In the genomic region with DNA sequence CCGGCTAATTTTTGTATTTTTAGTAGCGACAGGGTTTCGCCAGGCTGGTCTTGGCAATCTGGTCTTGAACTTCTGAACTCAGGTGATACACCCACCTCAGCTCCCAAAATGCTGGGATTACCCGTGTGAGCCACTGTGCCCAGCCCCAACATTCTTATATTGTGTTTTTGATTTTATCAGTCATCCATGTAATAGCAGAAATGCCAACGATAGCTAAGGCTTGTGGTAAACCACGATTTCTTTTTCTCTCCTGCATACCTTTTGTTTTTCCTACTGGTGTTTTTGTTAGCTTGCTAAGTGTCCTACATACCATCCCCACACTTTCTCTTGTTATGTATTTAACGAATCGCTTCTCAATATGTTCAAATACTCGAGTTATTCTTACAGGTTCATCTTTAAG, we compare ENCODE assay signal across 24 cellular contexts. TPM values are rescaled to one million over a fixed set of nuclear protein-coding genes. Genes with fewer than 3 reads are reported as not detected.
A peak's percentile ranks its signal among the peaks of the same experiment; 100 is the strongest.
DNase-seq lines count a peak whose midpoint lies in the region; ATAC-seq and TF ChIP-seq lines count a peak whose summit lies in the region.
"Had no signal": no experiment of that assay in that cellular context is flagged by ENCODE, and none has a peak within 500 bp of the region (broad histone marks: within the 10 kb centered on the region; RNA-seq: fewer than 3 reads in every experiment).

No MANE protein-coding gene starts in this region.

- DNase-seq in AG10803 (ENCODE audit: low read depth), result peak; percentile 59
- DNase-seq in IMR-90, result no peak
- DNase-seq in astrocyte of the spinal cord (ENCODE audit: low read depth, low spot score), result peak; percentile 49
- DNase-seq in CD8-positive, alpha-beta T cell, result no peak
- DNase-seq in dermis blood vessel endothelial cell, result no peak
- no peak for DNase-seq in activated CD4-positive, alpha-beta T cell treated with anti-CD3 and anti-CD28 coated beads, Interleukin-2, amount 50 U/mL, for 4 hours
- no peak for DNase-seq in DMS 273 treated with DMSO at 0.1 percent for 48 hours (lab: John Stamatoyannopoulos, UW)
- DNase-seq: activated CD4-positive, CD25-positive, alpha-beta regulatory T cell; activated CD8-positive, alpha-beta memory T cell treated with anti-CD3 and anti-CD28 coated beads for 24 hours; activated naive CD8-positive, alpha-beta T cell treated with anti-CD3 and anti-CD28 coated beads for 36 hours; caudate nucleus; CD8-positive, alpha-beta memory T cell; DND-41; HCEC 1CT; kidney; mesendoderm; NCI-H1105 treated with DMSO at 0.1 percent for 48 hours; NCI-H2171 treated with DMSO at 0.1 percent for 48 hours; NCI-H748 treated with DMSO at 0.1 percent for 48 hours had no signal

- H3K23ac ChIP-seq in IMR-90 (ENCODE audit: low read depth, low read length), result no peak overlapping the region

- no peak for TF ChIP-seq POLR2A in IMR-90 (IDR thresholded peaks at IDR 0.05; ENCODE audit: low read depth, low read length)

- H4K91ac ChIP-seq in IMR-90 (ENCODE audit: insufficient read depth, low read depth, low read length), result no peak overlapping the region

- no peak overlapping the region for H2BK15ac ChIP-seq in IMR-90 (ENCODE audit: low read depth, low read length)

- POLR2A ChIA-PET in IMR-90 (lab: Charles Lee; ENCODE audit: unreplicated experiment), result no interaction called here
- POLR2A ChIA-PET in CD8-positive, alpha-beta T cell (lab: Charles Lee), result interaction anchor here (0.7 to 1.2 kb wide), 2 partner anchors 9 to 650 kb away, joined by 4 read pairs; no protein-coding TSS in a partner anchor

- 87% methylated on average over 3 of the region's 9 CpGs; no CpG with 5 or more reads in 1 of the 2 experiments for WGBS in IMR-90 (ENCODE audit: extremely low coverage in 2 of 2, insufficient read length in 1 of 2), 2 experiments

- no peak overlapping the region for H2AK9ac ChIP-seq in IMR-90 (replicated peaks; ENCODE audit: low read depth, low read length, poor library complexity)

- H3K9me1 ChIP-seq in IMR-90 (ENCODE audit: insufficient read depth, low read length), result peaks cover 8% of the 10 kb centered on the region

- peaks cover 22% of the 10 kb centered on the region for H3K4me1 ChIP-seq in IMR-90 (ENCODE audit: control insufficient read depth, insufficient read depth, low read length)
- H3K4me1 ChIP-seq in CD8-positive, alpha-beta T cell (ENCODE audit: insufficient read depth, low read length), result no peaks in the 10 kb centered on the region
- H3K4me1 ChIP-seq: prostate gland had no signal

- H3K4ac ChIP-seq in IMR-90 (ENCODE audit: low read depth, low read length), result no peak overlapping the region

- peaks cover 6% of the 10 kb centered on the region for H3K36me3 Mint-ChIP-seq in nephron (ENCODE audit: low read depth)
- H3K36me3 Mint-ChIP-seq in CD8-positive, alpha-beta T cell, result no peaks in the 10 kb centered on the region
- H3K36me3 Mint-ChIP-seq: activated naive CD8-positive, alpha-beta T cell treated with anti-CD3 and anti-CD28 coated beads for 36 hours had no signal

- no peaks in the 10 kb centered on the region for H3K9me3 Mint-ChIP-seq in nephron
- no peaks in the 10 kb centered on the region for H3K9me3 Mint-ChIP-seq in CD8-positive, alpha-beta T cell
- H3K9me3 Mint-ChIP-seq: activated naive CD8-positive, alpha-beta T cell treated with anti-CD3 and anti-CD28 coated beads for 36 hours; CD8-positive, alpha-beta memory T cell; T-helper 2 cell treated with Interferon-gamma antibody and Interleukin-4, amounts not matched to agents 5 μg/mL and 100 μg/mL, for 36 hours; type B pancreatic cell had no signal

- no peak overlapping the region for H3K56ac ChIP-seq in IMR-90 (ENCODE audit: extremely low read depth, insufficient read depth, low read length)

- H4K5ac ChIP-seq in IMR-90 (ENCODE audit: low read depth, low read length), result no peak overlapping the region

- no peak overlapping the region for H3K4me3 Mint-ChIP-seq in nephron
- no peak overlapping the region for H3K4me3 Mint-ChIP-seq in CD8-positive, alpha-beta T cell
- H3K4me3 Mint-ChIP-seq: activated naive CD8-positive, alpha-beta T cell treated with anti-CD3 and anti-CD28 coated beads for 36 hours; T-helper 2 cell treated with Interferon-gamma antibody and Interleukin-4, amounts not matched to agents 5 μg/mL and 100 μg/mL, for 36 hours; type B pancreatic cell had no signal

- CTCF ChIA-PET in IMR-90 (lab: Yijun Ruan, JAX), result no interaction called here
- CTCF ChIA-PET in CD8-positive, alpha-beta T cell (lab: Charles Lee), result no interaction called here

- no peak overlapping the region for H2BK120ac ChIP-seq in IMR-90 (ENCODE audit: low read depth, low read length)

- peak overlapping the region; percentile 10; the same call in 1 of the 2 replicates for H3K14ac ChIP-seq in IMR-90 (replicated peaks; ENCODE audit: low read depth, low read length)

- no peak overlapping the region for H4K8ac ChIP-seq in IMR-90 (ENCODE audit: low read depth in 2 of 2, low read length in 2 of 2)

- no peak for TF ChIP-seq CTCF in AG10803 (conservative IDR thresholded peaks at IDR 0.05; ENCODE audit: low read length)
- no peak for TF ChIP-seq CTCF in IMR-90 (conservative IDR thresholded peaks at IDR 0.05; ENCODE audit: low read depth, low read length)
- no peak for TF ChIP-seq CTCF in astrocyte of the spinal cord (IDR thresholded peaks at IDR 0.05; ENCODE audit: low read depth, low read length)
- TF ChIP-seq CTCF in nephron (IDR thresholded peaks at IDR 0.05; ENCODE audit: unreplicated experiment in 3 of 3), result no peak
- TF ChIP-seq CTCF in CD8-positive, alpha-beta T cell (IDR thresholded peaks at IDR 0.05), result no peak

- H3K36me3 ChIP-seq in IMR-90 (ENCODE audit: control insufficient read depth, insufficient read depth, low read length), result peaks cover 3% of the 10 kb centered on the region; the same call in 1 of the 2 replicates
- H3K36me3 ChIP-seq in CD8-positive, alpha-beta T cell (ENCODE audit: insufficient read depth, low read length), result no peaks in the 10 kb centered on the region
- H3K36me3 ChIP-seq: prostate gland, SJCRH30 had no signal

- H3K27ac ChIP-seq in IMR-90 (ENCODE audit: insufficient read depth, low read length), result no peak overlapping the region
- H3K27ac ChIP-seq in CD8-positive, alpha-beta T cell (ENCODE audit: low read depth, low read length), result no peak overlapping the region
- H3K27ac ChIP-seq: prostate gland, SJCRH30 had no signal

- no peak overlapping the region for H2BK5ac ChIP-seq in IMR-90 (ENCODE audit: low read depth, low read length, poor library complexity, severe bottlenecking)

- H2BK20ac ChIP-seq in IMR-90 (ENCODE audit: low read depth, low read length), result no peak overlapping the region

- peaks cover 51% of the 10 kb centered on the region for H3K4me1 Mint-ChIP-seq in nephron
- H3K4me1 Mint-ChIP-seq in CD8-positive, alpha-beta T cell (ENCODE audit: low read depth), result peaks cover 23% of the 10 kb centered on the region

- H3K18ac ChIP-seq in IMR-90 (ENCODE audit: low read depth, low read length), result peak overlapping the region; percentile 47; the same call in 1 of the 2 replicates

- in situ Hi-C loops in IMR-90 (cut with MboI; ENCODE audit: low sequenced_read_pairs) (no loop called here), astrocyte of the spinal cord (cut with HindIII; ENCODE audit: low sequenced_read_pairs) (no loop called here)

- no peak overlapping the region for H2AFZ ChIP-seq in IMR-90 (replicated peaks; ENCODE audit: low read length, poor library complexity)

- H3K9me3 ChIP-seq in IMR-90 (ENCODE audit: control insufficient read depth, insufficient read depth, low read length), result no peaks in the 10 kb centered on the region
- H3K9me3 ChIP-seq in CD8-positive, alpha-beta T cell (ENCODE audit: low read length), result no peaks in the 10 kb centered on the region
- H3K9me3 ChIP-seq: prostate gland, SJCRH30 had no signal

- intact Hi-C loops in IMR-90 (cut with micrococcal nuclease), result no loop called here
- intact Hi-C loops in CD8-positive, alpha-beta T cell (cut with DNase I, micrococcal nuclease), result no loop called here

- dilution Hi-C loops in IMR-90 (cut with HindIII; ENCODE audit: low sequenced_read_pairs, unreplicated experiment), result no loop called here

- H3K4me3 ChIP-seq in AG10803 (ENCODE audit: low read length), result no peak overlapping the region
- H3K4me3 ChIP-seq in IMR-90 (ENCODE audit: insufficient read depth, low read depth, low read length), result no peak overlapping the region
- no peak overlapping the region for H3K4me3 ChIP-seq in astrocyte of the spinal cord (ENCODE audit: low read depth, low read length)
- H3K4me3 ChIP-seq in CD8-positive, alpha-beta T cell (ENCODE audit: low read depth, low read length), result no peak overlapping the region
- H3K4me3 ChIP-seq: prostate gland, SJCRH30 had no signal

- H3K27ac Mint-ChIP-seq in nephron, result peak overlapping the region in 2 of 3 experiments; percentile 29 to 34
- no peak overlapping the region for H3K27ac Mint-ChIP-seq in CD8-positive, alpha-beta T cell
- H3K27ac Mint-ChIP-seq: activated naive CD8-positive, alpha-beta T cell treated with anti-CD3 and anti-CD28 coated beads for 36 hours; T-helper 2 cell treated with Interferon-gamma antibody and Interleukin-4, amounts not matched to agents 5 μg/mL and 100 μg/mL, for 36 hours; type B pancreatic cell had no signal

- H2AK5ac ChIP-seq in IMR-90 (ENCODE audit: low read depth, low read length), result no peak overlapping the region

- H3K4me2 ChIP-seq in IMR-90 (ENCODE audit: low read depth, low read length), result no peak overlapping the region

- no TSS peak for BruUV-seq in IMR-90 (replicated peaks; lab: Mats Ljungman, UMichigan)

- H4K20me1 ChIP-seq in IMR-90 (ENCODE audit: insufficient read depth, low read length), result peaks cover 15% of the 10 kb centered on the region

- TF ChIP-seq RAD21 in IMR-90 (IDR thresholded peaks at IDR 0.05; ENCODE audit: low read length), result no peak

- no peaks in the 10 kb centered on the region for H3K27me3 ChIP-seq in IMR-90 (ENCODE audit: control insufficient read depth, insufficient read depth, low read length)
- no peaks in the 10 kb centered on the region for H3K27me3 ChIP-seq in CD8-positive, alpha-beta T cell (ENCODE audit: insufficient read depth, low read length)
- H3K27me3 ChIP-seq: SJCRH30 had no signal

- H3K79me1 ChIP-seq in IMR-90 (ENCODE audit: low read depth in 1 of 2, low read length in 2 of 2), result peaks cover 21 to 73% of the 10 kb centered on the region in 2 experiments

- no peak overlapping the region for H3K9ac ChIP-seq in IMR-90 (ENCODE audit: low read depth, low read length)

- no peak for ATAC-seq in IMR-90 (ENCODE audit: low read depth)
- no peak for ATAC-seq in CD8-positive, alpha-beta T cell

- peaks cover 4% of the 10 kb centered on the region for H3K27me3 Mint-ChIP-seq in nephron (ENCODE audit: low read depth)
- H3K27me3 Mint-ChIP-seq in CD8-positive, alpha-beta T cell (ENCODE audit: low read depth), result no peaks in the 10 kb centered on the region
- H3K27me3 Mint-ChIP-seq: activated naive CD8-positive, alpha-beta T cell treated with anti-CD3 and anti-CD28 coated beads for 36 hours; type B pancreatic cell had no signal

TF ChIP-seq in IMR-90, 13 proteins besides CTCF, POLR2A, EP300 and RAD21 (continues in another document):
- TF ChIP-seq CHD1 (IDR thresholded peaks at IDR 0.05; ENCODE audit: low read depth, low read length), result no peak
- TF ChIP-seq RCOR1 (IDR thresholded peaks at IDR 0.05; ENCODE audit: insufficient replicate concordance, low read length), result no peak

RNA-seq across cellular contexts. Expression of gene PHACTR2, which starts 12.1 kb away (rescaled TPM):
- total RNA-seq in IMR-90 (2012; rRNA removed), result 74.2 and 76.9 TPM in 2 replicates
- 12.7 and 14.5 TPM in 2 replicates for polyA plus RNA-seq in IMR-90 (2012; rRNA removed)
- polyA plus RNA-seq in IMR-90 (2012; cell fraction: cytosol; rRNA removed), result 3.5 and 4.2 TPM in 2 replicates
- 4.6 and 15.0 TPM in 2 replicates for polyA plus RNA-seq in IMR-90 (2012; cell fraction: nucleus; rRNA removed; ENCODE audit: low replicate concordance)
- 10 to 100 TPM; 16.5 to 17.8 TPM for total RNA-seq in CD8-positive, alpha-beta T cell
- total RNA-seq in dermis blood vessel endothelial cell, result 199 and 230 TPM in 2 replicates

Comparison
In these comparisons a context has a peak if more than half of its experiments do, and no peak if none do; other contexts are left out.
1. DNase-seq: peak in AG10803 (single experiment) and astrocyte of the spinal cord (single experiment); none in IMR-90 (single experiment), CD8-positive, alpha-beta T cell (0 of 7), dermis blood vessel endothelial cell (single experiment), activated CD4-positive, alpha-beta T cell treated with anti-CD3 and anti-CD28 coated beads, Interleukin-2, amount 50 U/mL, for 4 hours (0 of 2) and DMS 273 treated with DMSO at 0.1 percent for 48 hours (single experiment).